1 cellular context compared by ENCODE assay signal in genomic region chr12:12506541-12506940, GRCh38.
TF ChIP-seq lines count a peak whose summit lies in the region.

No MANE protein-coding gene starts in this region.

TF ChIP-seq in GM23338, 12 proteins besides CTCF, POLR2A, EP300 and RAD21 (continued from another document):
- TF ChIP-seq ZNF462 (CRISPR knock-in tag; IDR thresholded peaks at IDR 0.05) (no peak), ZNF331 (CRISPR knock-in tag; IDR thresholded peaks at IDR 0.05; ENCODE audit: low read depth) (no peak), EZH2phosphoT487 (IDR thresholded peaks at IDR 0.05; ENCODE audit: unreplicated experiment) (no peak), ETS1 (IDR thresholded peaks at IDR 0.05) (no peak), CREB1 (CRISPR knock-in tag; IDR thresholded peaks at IDR 0.05; ENCODE audit: low read depth) (no peak), JUNB (IDR thresholded peaks at IDR 0.05; ENCODE audit: unreplicated experiment) (no peak), STAT1 (IDR thresholded peaks at IDR 0.05; ENCODE audit: unreplicated experiment) (no peak), POLR2AphosphoS5 (IDR thresholded peaks at IDR 0.05; ENCODE audit: low read depth) (no peak)
